In genomic region chr6:142416179-142416578, GRCh38 we compare ENCODE assay signal across 10 cellular contexts.
DNase-seq lines count a peak whose midpoint lies in the region; ATAC-seq, FAIRE-seq and TF ChIP-seq lines count a peak whose summit lies in the region.
"Had no signal": no experiment of that assay in that cellular context is flagged by ENCODE, and none has a peak within 500 bp of the region (broad histone marks: within the 10 kb centered on the region; RNA-seq: fewer than 3 reads in every experiment).

No MANE protein-coding gene starts in this region.

- dilution Hi-C loops in keratinocyte (cut with MboI; ENCODE audit: extremely low pct_ligation_motif_present, low sequenced_read_pairs) = no loop called here

- no peaks in the 10 kb centered on the region for H3K9me1 ChIP-seq in keratinocyte (ENCODE audit: control insufficient read depth, extremely low read depth, insufficient read depth, low read length)

- H4K20me1 ChIP-seq in keratinocyte (ENCODE audit: control insufficient read depth, extremely low read depth, insufficient read depth, low read length) = no peaks in the 10 kb centered on the region

- H2AFZ ChIP-seq in ACC112 (ENCODE audit: low read length, unreplicated experiment) (peak overlapping the region; percentile 11), keratinocyte (ENCODE audit: control insufficient read depth, low read length) (no peak overlapping the region)

- H3K9ac ChIP-seq in keratinocyte (ENCODE audit: control insufficient read depth, extremely low read depth, insufficient read depth, low read length) = no peak overlapping the region

- DNase-seq in HFF-Myc (ENCODE audit: extremely low read depth, low read depth) = peak; percentile 65
- peak; percentile 91 for DNase-seq in astrocyte of the cerebellum (ENCODE audit: low read depth)
- no peak for DNase-seq in keratinocyte (ENCODE audit: low read depth, low spot score)
- DNase-seq in DMS114 treated with DMSO at 0.1 percent for 48 hours (lab: John Stamatoyannopoulos, UW; ENCODE audit: unreplicated experiment) = no peak
- no peak for DNase-seq in GM13977 (ENCODE audit: low spot score)
- DNase-seq: CD4-positive, alpha-beta T cell; NCI-H2081 treated with DMSO at 0.1 percent for 48 hours had no signal

- in situ Hi-C loops in astrocyte of the cerebellum (cut with HindIII; ENCODE audit: low sequenced_read_pairs) (no loop called here), GM13977 (cut with MboI; ENCODE audit: low pct_unique_long_range_greater_than_20kb, low sequenced_read_pairs, unreplicated experiment) (no loop called here)

- H3K9me3 ChIP-seq in keratinocyte (ENCODE audit: control insufficient read depth, low read depth, low read length) = no peaks in the 10 kb centered on the region

- no peaks in the 10 kb centered on the region for H3K36me3 ChIP-seq in ACC112 (ENCODE audit: insufficient read depth, low read length)
- peaks cover 0 to 2% of the 10 kb centered on the region in 2 experiments for H3K36me3 ChIP-seq in keratinocyte (ENCODE audit: control insufficient read depth in 2 of 2, extremely low read depth in 1 of 2, insufficient read depth in 2 of 2, low read length in 2 of 2)

- no peak for FAIRE-seq in keratinocyte (lab: Jason Lieb, UNC)

- TF ChIP-seq CTCF in HFF-Myc (IDR thresholded peaks at IDR 0.05; ENCODE audit: low read depth, low read length, missing control alignments) = no peak
- no peak for TF ChIP-seq CTCF in astrocyte of the cerebellum (IDR thresholded peaks at IDR 0.05; ENCODE audit: low read depth, low read length, missing control alignments)
- TF ChIP-seq CTCF in keratinocyte (optimal IDR thresholded peaks at IDR 0.05 in 1 of 3, IDR thresholded peaks at IDR 0.05 in 1 of 3, conservative IDR thresholded peaks at IDR 0.05 in 1 of 3; ENCODE audit: extremely low read depth in 1 of 3, insufficient read depth in 2 of 3, low read length in 3 of 3) = no peak
- TF ChIP-seq CTCF in GM13977 (IDR thresholded peaks at IDR 0.05; ENCODE audit: extremely low read depth, insufficient read depth, missing control alignments) = no peak

- H3K79me2 ChIP-seq in ACC112 (ENCODE audit: control insufficient read depth, insufficient read depth, low read length, unreplicated experiment) (no peaks in the 10 kb centered on the region), keratinocyte (ENCODE audit: control insufficient read depth, insufficient read depth, low read length) (no peaks in the 10 kb centered on the region)

- H3K27me3 ChIP-seq in ACC112 (ENCODE audit: insufficient read depth, low read length) (no peaks in the 10 kb centered on the region), keratinocyte (ENCODE audit: control insufficient read depth, extremely low read depth, insufficient read depth, low read length) (no peaks in the 10 kb centered on the region)

- no peak overlapping the region for H3K4me3 ChIP-seq in ACC112 (ENCODE audit: low read depth, low read length)
- H3K4me3 ChIP-seq in HFF-Myc (replicated peaks; ENCODE audit: low read depth, low read length) = no peak overlapping the region
- no peak overlapping the region for H3K4me3 ChIP-seq in astrocyte of the cerebellum (ENCODE audit: low read depth, low read length)
- H3K4me3 ChIP-seq in keratinocyte (ENCODE audit: control insufficient read depth in 2 of 3, extremely low read depth in 1 of 3, insufficient read depth in 2 of 3, low read depth in 1 of 3, low read length in 3 of 3) = no peak overlapping the region

- ATAC-seq in GM18873 (IDR thresholded peaks at IDR 0.05; ENCODE audit: low FRiP score, unreplicated experiment) (no peak), HG02970 (IDR thresholded peaks at IDR 0.05; ENCODE audit: low FRiP score, unreplicated experiment) (no peak)

- H3K4me1 ChIP-seq in ACC112 (ENCODE audit: control insufficient read depth, insufficient read depth, low read length, unreplicated experiment) = peaks cover 44% of the 10 kb centered on the region
- H3K4me1 ChIP-seq in keratinocyte (ENCODE audit: control insufficient read depth, extremely low read depth, insufficient read depth, low read length) = peaks cover 34% of the 10 kb centered on the region

- peak overlapping the region; percentile 76 for H3K27ac ChIP-seq in ACC112 (ENCODE audit: low read depth, low read length)
- no peak overlapping the region for H3K27ac ChIP-seq in keratinocyte (ENCODE audit: control insufficient read depth, insufficient read depth, low read length)

- peak overlapping the region; percentile 13 for H3K4me2 ChIP-seq in keratinocyte (ENCODE audit: control insufficient read depth, extremely low read depth, insufficient read depth, low read depth, low read length)

Comparison
In these comparisons a context has a peak if more than half of its experiments do, and no peak if none do; other contexts are left out.
1. DNase-seq: peak in HFF-Myc (single experiment) and astrocyte of the cerebellum (single experiment); none in keratinocyte (single experiment), DMS114 treated with DMSO at 0.1 percent for 48 hours (single experiment) and GM13977 (single experiment).